18 cellular contexts compared by ENCODE assay signal in genomic region chr11:10861799-10862198, GRCh38. TPM values are rescaled to one million over a fixed set of nuclear protein-coding genes. Genes with fewer than 3 reads are reported as not detected.
A peak's percentile ranks its signal among the peaks of the same experiment; 100 is the strongest.
DNase-seq lines count a peak whose midpoint lies in the region; ATAC-seq, FAIRE-seq and TF ChIP-seq lines count a peak whose summit lies in the region.
"Had no signal": no experiment of that assay in that cellular context is flagged by ENCODE, and none has a peak within 500 bp of the region (broad histone marks: within the 10 kb centered on the region; RNA-seq: fewer than 3 reads in every experiment).

No MANE protein-coding gene starts in this region.

- POLR2A ChIA-PET in K562 (lab: Yijun Ruan, JAX), result no interaction called here

- H3K36me3 ChIP-seq in left ventricle myocardium inferior (no peaks in the 10 kb centered on the region), right atrium auricular region (no peaks in the 10 kb centered on the region), K562 (ENCODE audit: control insufficient read depth, insufficient read depth, low read length) (no peaks in the 10 kb centered on the region), uterus (no peaks in the 10 kb centered on the region), small intestine (ENCODE audit: control insufficient read depth in 2 of 2, insufficient read depth in 2 of 2, low read length in 2 of 2) (no peaks in the 10 kb centered on the region)

- no TSS peak for BruUV-seq in K562 (replicated peaks; lab: Mats Ljungman, UMichigan)

- peaks cover 7% of the 10 kb centered on the region for H3K9me3 Mint-ChIP-seq in nephron progenitor cell

- peak overlapping the region; percentile 72 for H3K27ac Mint-ChIP-seq in nephron progenitor cell

- H3K79me2 ChIP-seq in K562 (ENCODE audit: control insufficient read depth, insufficient read depth, low read length), result peaks cover 22% of the 10 kb centered on the region

- H3K4me3 ChIP-seq in left ventricle myocardium inferior, result no peak overlapping the region
- H3K4me3 ChIP-seq in right atrium auricular region, result no peak overlapping the region
- H3K4me3 ChIP-seq in K562, result no peak overlapping the region
- H3K4me3 ChIP-seq in uterus, result no peak overlapping the region
- no peak overlapping the region for H3K4me3 ChIP-seq in small intestine (ENCODE audit: low read depth in 1 of 2, low read length in 2 of 2)

- intact Hi-C loops in left ventricle myocardium inferior (cut with micrococcal nuclease) (no loop called here), K562 (cut with micrococcal nuclease) (no loop called here), uterus (cut with DNase I; ENCODE audit: low total_unique reads) (no loop called here)

- CTCF ChIA-PET in K562 (lab: Yijun Ruan, JAX; ENCODE audit: low intra/inter-chr PET ratio), result no interaction called here

- no peaks in the 10 kb centered on the region for H3K9me1 ChIP-seq in K562 (ENCODE audit: control insufficient read depth, insufficient read depth, low read length)

- H3K27me3 ChIP-seq in left ventricle myocardium inferior (ENCODE audit: low read depth) (no peaks in the 10 kb centered on the region), right atrium auricular region (no peaks in the 10 kb centered on the region), K562 (ENCODE audit: control insufficient read depth in 2 of 2, insufficient read depth in 2 of 2, low read length in 2 of 2) (no peaks in the 10 kb centered on the region), uterus (no peaks in the 10 kb centered on the region), small intestine (ENCODE audit: control insufficient read depth in 2 of 2, insufficient read depth in 2 of 2, low read length in 2 of 2) (no peaks in the 10 kb centered on the region)

- H3K36me3 Mint-ChIP-seq in nephron progenitor cell (ENCODE audit: low read depth), result peaks cover 9% of the 10 kb centered on the region

- H3K9me3 ChIP-seq in left ventricle myocardium inferior (replicated peaks), result no peaks in the 10 kb centered on the region
- H3K9me3 ChIP-seq in right atrium auricular region, result no peaks in the 10 kb centered on the region
- H3K9me3 ChIP-seq in K562 (replicated peaks; ENCODE audit: control insufficient read depth, insufficient read depth, low read depth, low read length), result no peaks in the 10 kb centered on the region
- H3K9me3 ChIP-seq in uterus, result no peaks in the 10 kb centered on the region
- no peaks in the 10 kb centered on the region for H3K9me3 ChIP-seq in small intestine (ENCODE audit: control insufficient read depth, low read depth)

- no peak overlapping the region for H3K4me3 Mint-ChIP-seq in nephron progenitor cell

- TF ChIP-seq EP300 in K562 (IDR thresholded peaks at IDR 0.05; ENCODE audit: low read length), result no peak

- 100% methylated on average over 1 of the region's 1 CpG for WGBS in K562 (ENCODE audit: insufficient coverage, low coverage, missing lambda C conversion rate)
- 93 to 100% (median 96%) methylated on average over 1 of the region's 1 CpG for WGBS in small intestine, 3 donors

- H3K27ac ChIP-seq in left ventricle myocardium inferior (replicated peaks) (peak overlapping the region; percentile 99), right atrium auricular region (no peak overlapping the region), K562 (ENCODE audit: extremely low read depth, low read depth, low read length) (no peak overlapping the region), uterus (peak overlapping the region; percentile 2 to 4), small intestine (ENCODE audit: low read depth in 1 of 2, low read length in 1 of 2) (no peak overlapping the region)

- ATAC-seq in K562 (no peak), HG03159 (IDR thresholded peaks at IDR 0.05; ENCODE audit: unreplicated experiment) (no peak)

- in situ Hi-C loops in K562 (cut with MboI), result no loop called here

- DNase-seq in left ventricle myocardium inferior (no peak), right atrium auricular region (ENCODE audit: low spot score) (no peak), K562 (ENCODE audit: extremely low read depth in 1 of 4, low spot score in 3 of 4) (no peak), nephron progenitor cell (no peak), uterus (no peak), small intestine (no peak), NCI-H2029 (lab: John Stamatoyannopoulos, UW) (no peak)
- DNase-seq: C1 segment of cervical spinal cord; HCEC 1CT; NCI-H1417; NCI-H1930; NCI-H2171 treated with DMSO at 0.1 percent for 48 hours; NCI-H446 treated with DMSO at 0.1 percent for 48 hours; NK-92 treated with Interleukin-12 subunit alpha and Interleukin-12 subunit beta, amount 100 ng/mL, for 24 hours had no signal

- TF ChIP-seq RAD21 in K562 (CRISPR knock-in tag; conservative IDR thresholded peaks at IDR 0.05 in 1 of 2, IDR thresholded peaks at IDR 0.05 in 1 of 2), result no peak

- H3K9ac ChIP-seq in K562 (ENCODE audit: insufficient read depth in 1 of 2, low read depth in 2 of 2, low read length in 2 of 2), result no peak overlapping the region

- TF ChIP-seq POLR2A in K562 (conservative IDR thresholded peaks at IDR 0.05) (no peak), uterus (IDR thresholded peaks at IDR 0.05) (no peak)

- no peak overlapping the region for H2AFZ ChIP-seq in K562 (ENCODE audit: low read depth, low read length)

- H3K27me3 Mint-ChIP-seq in nephron progenitor cell (ENCODE audit: low read depth, poor library complexity), result no peaks in the 10 kb centered on the region

- no peaks in the 10 kb centered on the region for H4K20me1 ChIP-seq in K562 (replicated peaks; ENCODE audit: control insufficient read depth, insufficient read depth, low read length)

- FAIRE-seq in K562 (lab: Jason Lieb, UNC), result no peak
- FAIRE-seq in small intestine (lab: Jason Lieb, UNC), result no peak
- FAIRE-seq: A204.1, GM19239, HTR-8/SVneo had no signal

- peaks cover 31% of the 10 kb centered on the region for H3K4me1 Mint-ChIP-seq in nephron progenitor cell

- H3K4me1 ChIP-seq in left ventricle myocardium inferior (peaks cover 74% of the 10 kb centered on the region), right atrium auricular region (peaks cover 0 to 38% of the 10 kb centered on the region in 2 donors), K562 (replicated peaks in 1 of 2; ENCODE audit: control insufficient read depth in 2 of 2, insufficient read depth in 2 of 2, low read length in 2 of 2) (peaks cover 0 to 11% of the 10 kb centered on the region in 2 experiments; a peak in 3 of 5 replicates), uterus (no peaks in the 10 kb centered on the region), small intestine (ENCODE audit: control insufficient read depth in 2 of 2, insufficient read depth in 1 of 2, low read depth in 1 of 2, low read length in 1 of 2) (no peaks in the 10 kb centered on the region)

- H3K4me2 ChIP-seq in K562 (ENCODE audit: insufficient read depth, low read length), result no peak overlapping the region

- TF ChIP-seq CTCF in left ventricle myocardium inferior (IDR thresholded peaks at IDR 0.05; ENCODE audit: borderline replicate concordance) (no peak), right atrium auricular region (IDR thresholded peaks at IDR 0.05) (no peak), K562 (IDR thresholded peaks at IDR 0.05 in 2 of 3, conservative IDR thresholded peaks at IDR 0.05 in 1 of 3; ENCODE audit: insufficient read depth in 2 of 3, low read depth in 1 of 3, low read length in 3 of 3) (no peak), nephron progenitor cell (IDR thresholded peaks at IDR 0.05) (no peak), uterus (IDR thresholded peaks at IDR 0.05) (no peak)

RNA-seq across cellular contexts. Expression of gene ZBED5, which starts 3.9 kb away (rescaled TPM):
- total RNA-seq in left ventricle myocardium inferior, result 41.6 TPM
- total RNA-seq in right atrium auricular region, result 10 to 100 TPM; 22.4 to 28.3 TPM
- 26.1 and 84.9 TPM in 2 replicates for total RNA-seq in K562 (2011; cell fraction: chromatin; rRNA removed; ENCODE audit: low replicate concordance)
- total RNA-seq in K562 (2011; cell fraction: nucleolus; rRNA removed), result 23.5 and 32.0 TPM in 2 replicates
- 45.8 and 55.1 TPM in 2 replicates for total RNA-seq in K562 (2011; cell fraction: nucleoplasm; rRNA removed)
- 12.4 and 17.3 TPM in 2 replicates for total RNA-seq in K562 (2014; rRNA removed)
- 27.7 and 28.3 TPM in 2 replicates for total RNA-seq in K562 (2014; rRNA removed; fragmentation: Illumina TruSeq; extraction: Trizol)
- 24.6 and 28.6 TPM in 2 replicates for total RNA-seq in K562 (2015; rRNA removed; fragmentation: Illumina TruSeq; extraction: Trizol)
- 26.9 and 29.6 TPM in 2 replicates for total RNA-seq in K562 (2021)
- polyA plus RNA-seq in K562 (2011; rRNA removed), result 59.1 and 70.7 TPM in 2 replicates
- polyA plus RNA-seq in K562 (2011; cell fraction: cytosol; rRNA removed), result 22.8 and 36.5 TPM in 2 replicates
- polyA plus RNA-seq in K562 (2011; cell fraction: nucleus; rRNA removed), result 130 and 149 TPM in 2 replicates
- polyA plus RNA-seq in K562 (2012), result 20.0 and 25.3 TPM in 2 replicates
- 23.3 and 25.7 TPM in 2 replicates for polyA plus RNA-seq in K562 (2014; fragmentation: Illumina TruSeq; extraction: Trizol)
- polyA plus RNA-seq in K562 (2014; fragmentation: Nextera tagmentation; extraction: Ambion mirVana), result 10 to 100 TPM; 21.3 to 25.1 TPM
- polyA plus RNA-seq in K562 (2014; rRNA removed), result 26.8 and 30.1 TPM in 2 replicates
- polyA minus RNA-seq in K562 (2011; rRNA and poly(A)+ RNA removed), result 64.4 and 67.8 TPM in 2 replicates
- 22.4 and 27.6 TPM in 2 replicates for polyA minus RNA-seq in K562 (2011; cell fraction: cytosol; rRNA and poly(A)+ RNA removed)
- 46.0 and 95.5 TPM in 2 replicates for polyA minus RNA-seq in K562 (2011; cell fraction: nucleus; rRNA and poly(A)+ RNA removed)
- total RNA-seq in uterus, result 10 to 100 TPM; 24.6 to 82.7 (median 61.0) TPM
- polyA plus RNA-seq in small intestine, result 10 to 100 TPM; 11.9 to 18.9 (median 15.2) TPM

RNA-seq across cellular contexts. Expression of gene EIF4G2, which starts 53.1 kb away (rescaled TPM):
- total RNA-seq in left ventricle myocardium inferior (760 TPM), right atrium auricular region (100 to 1,000 TPM; 496 to 508 TPM), K562 (2014; rRNA removed) (428 and 733 TPM in 2 replicates), K562 (2014; rRNA removed; fragmentation: Illumina TruSeq; extraction: Trizol) (481 and 499 TPM in 2 replicates), K562 (2015; rRNA removed; fragmentation: Illumina TruSeq; extraction: Trizol) (719 and 734 TPM in 2 replicates), K562 (2021) (790 and 801 TPM in 2 replicates), uterus (100 to 1,000 TPM; 286 to 726 (median 581) TPM)
- total RNA-seq in K562 (2011; cell fraction: chromatin; rRNA removed; ENCODE audit: low replicate concordance), result 653 and 1,130 TPM in 2 replicates
- 356 and 378 TPM in 2 replicates for total RNA-seq in K562 (2011; cell fraction: nucleolus; rRNA removed)
- 459 and 505 TPM in 2 replicates for total RNA-seq in K562 (2011; cell fraction: nucleoplasm; rRNA removed)
- polyA plus RNA-seq in K562 (2011; rRNA removed) (449 and 646 TPM in 2 replicates), K562 (2014; fragmentation: Illumina TruSeq; extraction: Trizol) (663 and 762 TPM in 2 replicates), K562 (2014; fragmentation: Nextera tagmentation; extraction: Ambion mirVana) (100 to 1,000 TPM; 206 to 683 TPM), K562 (2014; rRNA removed) (351 and 385 TPM in 2 replicates), small intestine (100 to 1,000 TPM; 208 to 272 (median 218) TPM)
- 153 and 186 TPM in 2 replicates for polyA plus RNA-seq in K562 (2011; cell fraction: cytosol; rRNA removed)
- polyA plus RNA-seq in K562 (2011; cell fraction: nucleus; rRNA removed), result 421 and 579 TPM in 2 replicates
- polyA plus RNA-seq in K562 (2012), result 338 and 520 TPM in 2 replicates
- 865 and 1,047 TPM in 2 replicates for polyA minus RNA-seq in K562 (2011; rRNA and poly(A)+ RNA removed)
- 467 and 888 TPM in 2 replicates for polyA minus RNA-seq in K562 (2011; cell fraction: cytosol; rRNA and poly(A)+ RNA removed)
- 266 and 377 TPM in 2 replicates for polyA minus RNA-seq in K562 (2011; cell fraction: nucleus; rRNA and poly(A)+ RNA removed)

Comparison
In these comparisons a context has a peak if more than half of its experiments do, and no peak if none do; other contexts are left out.
1. H3K27ac ChIP-seq: peak in left ventricle myocardium inferior (single experiment) and uterus (2 of 2); none in right atrium auricular region (0 of 2), K562 (single experiment) and small intestine (0 of 2).